1 cellular context compared by ENCODE assay signal in genomic region chr12:102120564-102120873, GRCh38.
TF ChIP-seq lines count a peak whose summit lies in the region.

No MANE protein-coding gene starts in this region.

TF ChIP-seq in IMR-90, 13 proteins besides CTCF, POLR2A, EP300 and RAD21 (continued from another document):
- TF ChIP-seq ELK1 (IDR thresholded peaks at IDR 0.05; ENCODE audit: borderline replicate concordance, low read depth, low read length) = no peak
- TF ChIP-seq FOS (IDR thresholded peaks at IDR 0.05; ENCODE audit: low read depth, low read length) = no peak
- TF ChIP-seq MAZ (IDR thresholded peaks at IDR 0.05; ENCODE audit: borderline replicate concordance, low read depth, low read length) = no peak
- no peak for TF ChIP-seq NFE2L2 (IDR thresholded peaks at IDR 0.05; ENCODE audit: low read depth, low read length)
- no peak for TF ChIP-seq USF2 (IDR thresholded peaks at IDR 0.05; ENCODE audit: low read depth, low read length)
- TF ChIP-seq MXI1 (IDR thresholded peaks at IDR 0.05; ENCODE audit: borderline replicate concordance, low read depth, low read length) = no peak
- TF ChIP-seq MAFK (IDR thresholded peaks at IDR 0.05; ENCODE audit: low read depth, low read length) = no peak
- TF ChIP-seq CEBPB (IDR thresholded peaks at IDR 0.05; ENCODE audit: low read depth, low read length) = no peak
- no peak for TF ChIP-seq BHLHE40 (IDR thresholded peaks at IDR 0.05; ENCODE audit: low read depth, low read length)
